Comparison of ENCODE assay signal across 1 cellular context in genomic region chr7:101870361-101871062, GRCh38.
TF ChIP-seq lines count a peak whose summit lies in the region.

No MANE protein-coding gene starts in this region.

TF ChIP-seq in Ishikawa, 13 proteins besides CTCF, POLR2A, EP300 and RAD21 (continued from another document):
- TF ChIP-seq, protein P1, sequence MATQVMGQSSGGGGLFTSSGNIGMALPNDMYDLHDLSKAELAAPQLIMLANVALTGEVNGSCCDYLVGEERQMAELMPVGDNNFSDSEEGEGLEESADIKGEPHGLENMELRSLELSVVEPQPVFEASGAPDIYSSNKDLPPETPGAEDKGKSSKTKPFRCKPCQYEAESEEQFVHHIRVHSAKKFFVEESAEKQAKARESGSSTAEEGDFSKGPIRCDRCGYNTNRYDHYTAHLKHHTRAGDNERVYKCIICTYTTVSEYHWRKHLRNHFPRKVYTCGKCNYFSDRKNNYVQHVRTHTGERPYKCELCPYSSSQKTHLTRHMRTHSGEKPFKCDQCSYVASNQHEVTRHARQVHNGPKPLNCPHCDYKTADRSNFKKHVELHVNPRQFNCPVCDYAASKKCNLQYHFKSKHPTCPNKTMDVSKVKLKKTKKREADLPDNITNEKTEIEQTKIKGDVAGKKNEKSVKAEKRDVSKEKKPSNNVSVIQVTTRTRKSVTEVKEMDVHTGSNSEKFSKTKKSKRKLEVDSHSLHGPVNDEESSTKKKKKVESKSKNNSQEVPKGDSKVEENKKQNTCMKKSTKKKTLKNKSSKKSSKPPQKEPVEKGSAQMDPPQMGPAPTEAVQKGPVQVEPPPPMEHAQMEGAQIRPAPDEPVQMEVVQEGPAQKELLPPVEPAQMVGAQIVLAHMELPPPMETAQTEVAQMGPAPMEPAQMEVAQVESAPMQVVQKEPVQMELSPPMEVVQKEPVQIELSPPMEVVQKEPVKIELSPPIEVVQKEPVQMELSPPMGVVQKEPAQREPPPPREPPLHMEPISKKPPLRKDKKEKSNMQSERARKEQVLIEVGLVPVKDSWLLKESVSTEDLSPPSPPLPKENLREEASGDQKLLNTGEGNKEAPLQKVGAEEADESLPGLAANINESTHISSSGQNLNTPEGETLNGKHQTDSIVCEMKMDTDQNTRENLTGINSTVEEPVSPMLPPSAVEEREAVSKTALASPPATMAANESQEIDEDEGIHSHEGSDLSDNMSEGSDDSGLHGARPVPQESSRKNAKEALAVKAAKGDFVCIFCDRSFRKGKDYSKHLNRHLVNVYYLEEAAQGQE (IDR thresholded peaks at IDR 0.05; ENCODE audit: low read depth): no peak
- no peak for TF ChIP-seq YY1 (IDR thresholded peaks at IDR 0.05; ENCODE audit: low read depth)
